In the genomic region with DNA sequence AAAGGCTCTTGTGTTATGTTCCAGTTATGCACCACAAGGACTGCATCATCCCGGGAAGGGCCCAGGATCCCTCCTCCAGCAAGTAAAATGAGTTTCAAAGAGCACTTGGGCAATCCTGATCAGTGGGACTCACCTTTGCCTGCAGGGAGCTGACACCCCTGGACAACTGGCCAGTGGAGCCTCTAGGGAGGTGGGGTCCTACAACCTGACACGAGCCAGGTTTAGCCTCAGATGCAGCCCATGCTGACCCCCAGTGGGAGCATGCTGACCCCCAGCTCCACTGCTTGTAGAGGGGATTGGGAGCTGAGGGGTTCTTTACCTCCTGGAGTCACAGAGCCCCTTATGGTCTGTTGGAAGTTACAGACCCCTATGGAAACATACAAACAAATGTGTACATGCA, we compare ENCODE assay signal across 16 cellular contexts.
A peak's percentile ranks its signal among the peaks of the same experiment; 100 is the strongest.
DNase-seq lines count a peak whose midpoint lies in the region; ATAC-seq, FAIRE-seq and TF ChIP-seq lines count a peak whose summit lies in the region.
"Had no signal": no experiment of that assay in that cellular context is flagged by ENCODE, and none has a peak within 500 bp of the region (broad histone marks: within the 10 kb centered on the region; RNA-seq: fewer than 3 reads in every experiment).

No MANE protein-coding gene starts in this region.

- TF ChIP-seq EP300 in H1 (IDR thresholded peaks at IDR 0.05; ENCODE audit: borderline replicate concordance in 1 of 2, low read depth in 2 of 2, low read length in 2 of 2), result no peak

- H3K36me3 Mint-ChIP-seq in H9 (ENCODE audit: insufficient read depth in 1 of 3, low read depth in 3 of 3), result no peaks in the 10 kb centered on the region
- H3K36me3 Mint-ChIP-seq in natural killer cell, result no peaks in the 10 kb centered on the region
- H3K36me3 Mint-ChIP-seq: CD8-positive, alpha-beta T cell had no signal

- H3K36me3 ChIP-seq in H1 (ENCODE audit: control insufficient read depth in 2 of 4, insufficient read depth in 4 of 4, low read length in 3 of 4) (no peaks in the 10 kb centered on the region), rectal smooth muscle tissue (ENCODE audit: control insufficient read depth, insufficient read depth, low read length) (no peaks in the 10 kb centered on the region), upper lobe of right lung (no peaks in the 10 kb centered on the region)
- H3K36me3 ChIP-seq: BLaER1 treated with 17β-estradiol and CSF1 and Interleukin-3, amounts not matched to agents 10 nM and 100 nM had no signal

- intact Hi-C loops in upper lobe of right lung (cut with DNase I) (no loop called here), natural killer cell (cut with micrococcal nuclease) (no loop called here)

- no peaks in the 10 kb centered on the region for H3K23me2 ChIP-seq in H9 (ENCODE audit: insufficient read length, low read depth, low read length, poor library complexity, severe bottlenecking)
- no peaks in the 10 kb centered on the region for H3K23me2 ChIP-seq in H1 (ENCODE audit: low read depth, low read length)

- H3K27ac ChIP-seq in H9 (ENCODE audit: insufficient read length, low read depth, low read length) (no peak overlapping the region), H1 (ENCODE audit: low read depth, low read length) (peak overlapping the region; percentile 10; the same call in 1 of the 2 replicates), rectal smooth muscle tissue (ENCODE audit: low read depth, low read length) (peak overlapping the region; percentile 42), upper lobe of right lung (no peak overlapping the region)
- H3K27ac ChIP-seq: BLaER1 treated with 17β-estradiol and CSF1 and Interleukin-3, amounts not matched to agents 10 nM and 100 nM had no signal

- CTCF ChIA-PET in H1 (lab: Charles Lee; ENCODE audit: partially characterized antibody), result no interaction called here

- H4K5ac ChIP-seq in H9 (ENCODE audit: insufficient read length, low read depth, low read length) (no peak overlapping the region), H1 (ENCODE audit: insufficient read length, low read depth, low read length) (no peak overlapping the region)

- in situ Hi-C loops in KBM-7 (cut with MboI; ENCODE audit: low pct_unique_long_range_greater_than_20kb, low sequenced_read_pairs), result no loop called here

- H3K23ac ChIP-seq in H9 (ENCODE audit: insufficient read length, low read depth, low read length) (no peak overlapping the region), H1 (ENCODE audit: insufficient read length) (no peak overlapping the region)

- WGBS in H9 (ENCODE audit: extremely low coverage, insufficient read length, low lambda C conversion rate), result no CpG with 5 or more reads among the region's 2 CpGs
- WGBS in H1 (ENCODE audit: extremely low coverage in 1 of 2, insufficient coverage in 1 of 2, insufficient read length in 1 of 2, insufficient replicate concordance in 2 of 2, low coverage in 1 of 2, low lambda C conversion rate in 2 of 2, missing lambda C conversion rate in 1 of 2), 2 experiments, result 89% methylated on average over 2 of the region's 2 CpGs; no CpG with 5 or more reads in 1 of the 2 experiments

- H2AFZ ChIP-seq in H9 (ENCODE audit: low read length) (no peak overlapping the region), H1 (ENCODE audit: low read length) (no peak overlapping the region)

- H2AK5ac ChIP-seq in H9 (ENCODE audit: insufficient read length, low read length) (no peak overlapping the region), H1 (ENCODE audit: low read depth, low read length) (no peak overlapping the region)

- no peak for ATAC-seq in upper lobe of right lung
- no peak for ATAC-seq in natural killer cell
- ATAC-seq in HG02763 (IDR thresholded peaks at IDR 0.05; ENCODE audit: unreplicated experiment), result no peak
- ATAC-seq: CD8-positive, alpha-beta T cell; GM12878 had no signal

- TF ChIP-seq CTCF in H9 (conservative IDR thresholded peaks at IDR 0.05) (no peak), H1 (IDR thresholded peaks at IDR 0.05; ENCODE audit: control extremely low read depth in 1 of 3, insufficient read depth in 1 of 3, low read depth in 1 of 3, low read length in 3 of 3) (no peak), upper lobe of right lung (IDR thresholded peaks at IDR 0.05) (no peak), natural killer cell (IDR thresholded peaks at IDR 0.05) (no peak)

- H2BK120ac ChIP-seq in H9 (ENCODE audit: low read depth, low read length, poor library complexity, severe bottlenecking) (no peak overlapping the region), H1 (replicated peaks; ENCODE audit: low read depth, low read length) (no peak overlapping the region)

- H3K79me2 ChIP-seq in H9 (ENCODE audit: insufficient read depth, low read length), result no peaks in the 10 kb centered on the region
- H3K79me2 ChIP-seq in H1 (ENCODE audit: control insufficient read depth in 1 of 2, insufficient read depth in 2 of 2, low read length in 2 of 2), result no peaks in the 10 kb centered on the region

- H3K4me2 ChIP-seq in H9 (ENCODE audit: insufficient read depth, insufficient read length, low read length), result no peak overlapping the region
- H3K4me2 ChIP-seq in H1 (ENCODE audit: insufficient read depth in 1 of 2, low read depth in 2 of 2, low read length in 2 of 2), result peak overlapping the region; percentile 43 to 51
- H3K4me2 ChIP-seq: BLaER1 treated with 17β-estradiol and CSF1 and Interleukin-3, amounts not matched to agents 10 nM and 100 nM had no signal

- no peak overlapping the region for H2BK15ac ChIP-seq in H9 (ENCODE audit: low read depth, low read length)
- no peak overlapping the region for H2BK15ac ChIP-seq in H1 (ENCODE audit: low read length)

- TF ChIP-seq RAD21 in H1 (IDR thresholded peaks at IDR 0.05 in 1 of 2, conservative IDR thresholded peaks at IDR 0.05 in 1 of 2; ENCODE audit: low read depth in 2 of 2, low read length in 2 of 2), result no peak

- peaks cover 34 to 40% of the 10 kb centered on the region in 2 experiments for H3K4me1 Mint-ChIP-seq in H9
- no peaks in the 10 kb centered on the region for H3K4me1 Mint-ChIP-seq in natural killer cell
- H3K4me1 Mint-ChIP-seq: B cell had no signal

- H3K18ac ChIP-seq in H9 (ENCODE audit: insufficient read length, low read depth, low read length), result peak overlapping the region; percentile 27
- H3K18ac ChIP-seq in H1 (ENCODE audit: extremely low read depth, low read length), result no peak overlapping the region

- H2BK20ac ChIP-seq in H9 (ENCODE audit: low read depth, low read length, poor library complexity, severe bottlenecking) (no peak overlapping the region), H1 (ENCODE audit: low read length) (no peak overlapping the region)

- no peak for FAIRE-seq in H1 (lab: Jason Lieb, UNC)
- FAIRE-seq: GM12878 had no signal

- no peak overlapping the region for H4K8ac ChIP-seq in H9 (replicated peaks; ENCODE audit: insufficient read length, low read depth, low read length)
- H4K8ac ChIP-seq in H1 (ENCODE audit: extremely low read depth, insufficient read depth, low read length), result no peak overlapping the region

- H2BK5ac ChIP-seq in H9 (ENCODE audit: insufficient read length, low read length) (no peak overlapping the region), H1 (ENCODE audit: low read depth, low read length) (peak overlapping the region; percentile 58; the same call in 1 of the 2 replicates)

- H3K79me1 ChIP-seq in H9 (ENCODE audit: insufficient read depth, low read depth, low read length, poor library complexity, severe bottlenecking) (no peaks in the 10 kb centered on the region), H1 (ENCODE audit: low read depth, low read length) (no peaks in the 10 kb centered on the region)

- H3K4me1 ChIP-seq in H9 (ENCODE audit: insufficient read depth, low read length), result peaks cover 18% of the 10 kb centered on the region; the same call in 1 of the 2 replicates
- peaks cover 9 to 28% (median 19%) of the 10 kb centered on the region in 4 experiments for H3K4me1 ChIP-seq in H1 (replicated peaks in 1 of 4; ENCODE audit: control insufficient read depth in 3 of 4, insufficient read depth in 4 of 4, low read length in 3 of 4)
- H3K4me1 ChIP-seq in rectal smooth muscle tissue (ENCODE audit: control insufficient read depth, insufficient read depth, low read length), result peaks cover 28% of the 10 kb centered on the region
- no peaks in the 10 kb centered on the region for H3K4me1 ChIP-seq in upper lobe of right lung
- H3K4me1 ChIP-seq: BLaER1 treated with 17β-estradiol and CSF1 and Interleukin-3, amounts not matched to agents 10 nM and 100 nM had no signal

- peak overlapping the region; percentile 85 to 92 (median 87) for H3K27ac Mint-ChIP-seq in H9
- H3K27ac Mint-ChIP-seq in natural killer cell, result no peak overlapping the region
- H3K27ac Mint-ChIP-seq: B cell; CD8-positive, alpha-beta T cell had no signal

- H3K14ac ChIP-seq in H9 (ENCODE audit: insufficient read depth, low read length) (peak overlapping the region; percentile 72), H1 (ENCODE audit: insufficient read length) (no peak overlapping the region)

- no peak overlapping the region for H3K4me3 Mint-ChIP-seq in H9
- no peak overlapping the region for H3K4me3 Mint-ChIP-seq in natural killer cell
- H3K4me3 Mint-ChIP-seq: B cell; CD8-positive, alpha-beta T cell had no signal

- H2BK12ac ChIP-seq in H9 (ENCODE audit: insufficient read length, low read depth, low read length) (peak overlapping the region; percentile 84), H1 (ENCODE audit: low read depth, low read length) (0 out of 2 replicates have a peak overlapping the region, but pooled peaks have one; percentile 1)

- H3K27me3 ChIP-seq in H9 (ENCODE audit: insufficient read depth, low read length) (no peaks in the 10 kb centered on the region), H1 (replicated peaks in 1 of 4; ENCODE audit: control insufficient read depth in 3 of 4, extremely low read depth in 1 of 4, insufficient read depth in 3 of 4, low read length in 3 of 4) (peaks cover 0 to 3% (median 0%) of the 10 kb centered on the region in 4 experiments; a peak in 4 of 7 replicates), rectal smooth muscle tissue (ENCODE audit: control insufficient read depth, insufficient read depth, low read length) (no peaks in the 10 kb centered on the region), upper lobe of right lung (no peaks in the 10 kb centered on the region)
- H3K27me3 ChIP-seq: BLaER1 treated with 17β-estradiol and CSF1 and Interleukin-3, amounts not matched to agents 10 nM and 100 nM had no signal

- no peaks in the 10 kb centered on the region for H3K9me3 ChIP-seq in H9 (ENCODE audit: control insufficient read depth, low read depth, low read length)
- H3K9me3 ChIP-seq in H1 (ENCODE audit: insufficient read depth in 2 of 2, low read depth in 1 of 2, low read length in 1 of 2), result no peaks in the 10 kb centered on the region
- no peaks in the 10 kb centered on the region for H3K9me3 ChIP-seq in upper lobe of right lung
- H3K9me3 ChIP-seq: BLaER1 treated with 17β-estradiol and CSF1 and Interleukin-3, amounts not matched to agents 10 nM and 100 nM had no signal

- POLR2A ChIA-PET in H1 (lab: Charles Lee; ENCODE audit: partially characterized antibody), result interaction anchor here (1.6 kb wide), 1 partner anchor 10 kb away, joined by 4 read pairs; no protein-coding TSS in a partner anchor

- TF ChIP-seq POLR2A in H1 (IDR thresholded peaks at IDR 0.05; ENCODE audit: control extremely low read depth in 1 of 2, low read depth in 2 of 2, low read length in 2 of 2), result no peak

- H3K9me3 Mint-ChIP-seq in H9, result no peaks in the 10 kb centered on the region; a peak in 1 of 5 replicates
- H3K9me3 Mint-ChIP-seq in natural killer cell, result no peaks in the 10 kb centered on the region
- H3K9me3 Mint-ChIP-seq: CD8-positive, alpha-beta T cell had no signal

- H4K20me1 ChIP-seq in H9 (ENCODE audit: control insufficient read depth, insufficient read depth, insufficient read length) (no peaks in the 10 kb centered on the region), H1 (replicated peaks in 1 of 2; ENCODE audit: control insufficient read depth in 1 of 2, insufficient read depth in 2 of 2, low read length in 2 of 2) (no peaks in the 10 kb centered on the region)

- no peak overlapping the region for H3K9ac ChIP-seq in H9 (ENCODE audit: extremely low read depth, insufficient read length, low read length)
- no peak overlapping the region for H3K9ac ChIP-seq in H1 (replicated peaks in 1 of 4; ENCODE audit: extremely low read depth in 1 of 4, low read depth in 3 of 4, low read length in 3 of 4)
- H3K9ac ChIP-seq in rectal smooth muscle tissue (ENCODE audit: low read length), result no peak overlapping the region
- H3K9ac ChIP-seq: BLaER1 treated with 17β-estradiol and CSF1 and Interleukin-3, amounts not matched to agents 10 nM and 100 nM had no signal

- H3K4ac ChIP-seq in H9 (ENCODE audit: low read depth, low read length), result no peak overlapping the region
- H3K4ac ChIP-seq in H1 (replicated peaks; ENCODE audit: insufficient read length, low read depth, low read length), result no peak overlapping the region

- H3K27me3 Mint-ChIP-seq in H9 (ENCODE audit: low read depth) (peaks cover 1% of the 10 kb centered on the region; the same call in 1 of the 2 replicates), natural killer cell (ENCODE audit: low read depth in 2 of 2) (peaks cover 6 to 8% of the 10 kb centered on the region in 2 donors)

- DNase-seq in H9, result no peak
- no peak for DNase-seq in H1 (ENCODE audit: low read depth in 1 of 2, low spot score in 2 of 2)
- DNase-seq in upper lobe of right lung, result peak; percentile 30
- no peak for DNase-seq in KBM-7
- DNase-seq in natural killer cell, result no peak
- DNase-seq: CD8-positive, alpha-beta T cell; DMS 273 treated with DMSO at 0.1 percent for 48 hours; DMS53; DND-41; EL; HCEC 1CT had no signal

- H3K56ac ChIP-seq in H9 (ENCODE audit: insufficient read length, low read depth, low read length) (no peak overlapping the region), H1 (replicated peaks; ENCODE audit: insufficient read length, low read depth, low read length) (no peak overlapping the region)

- no peak overlapping the region for H3K4me3 ChIP-seq in H1 (ENCODE audit: extremely low read depth in 1 of 4, insufficient read depth in 2 of 4, low read depth in 3 of 4, low read length in 4 of 4)
- no peak overlapping the region for H3K4me3 ChIP-seq in rectal smooth muscle tissue (ENCODE audit: low read length)
- no peak overlapping the region for H3K4me3 ChIP-seq in upper lobe of right lung
- H3K4me3 ChIP-seq: BLaER1 treated with 17β-estradiol and CSF1 and Interleukin-3, amounts not matched to agents 10 nM and 100 nM; GM12878 had no signal

- H3T11ph ChIP-seq in H9 (ENCODE audit: low read length), result no peak overlapping the region

- H4K91ac ChIP-seq in H9 (ENCODE audit: insufficient read length, low read depth, low read length) (peak overlapping the region; percentile 12), H1 (replicated peaks; ENCODE audit: insufficient read length, low read length) (peak overlapping the region; percentile 22)

Comparison
In these comparisons a context has a peak if more than half of its experiments do, and no peak if none do; other contexts are left out.
1. H3K27ac ChIP-seq: peak in H1 (single experiment) and rectal smooth muscle tissue (single experiment); none in H9 (single experiment) and upper lobe of right lung (single experiment).
2. H3K27ac Mint-ChIP-seq: peak in H9 (3 of 3); none in natural killer cell (0 of 2).